17 cellular contexts compared by ENCODE assay signal in the genomic region with DNA sequence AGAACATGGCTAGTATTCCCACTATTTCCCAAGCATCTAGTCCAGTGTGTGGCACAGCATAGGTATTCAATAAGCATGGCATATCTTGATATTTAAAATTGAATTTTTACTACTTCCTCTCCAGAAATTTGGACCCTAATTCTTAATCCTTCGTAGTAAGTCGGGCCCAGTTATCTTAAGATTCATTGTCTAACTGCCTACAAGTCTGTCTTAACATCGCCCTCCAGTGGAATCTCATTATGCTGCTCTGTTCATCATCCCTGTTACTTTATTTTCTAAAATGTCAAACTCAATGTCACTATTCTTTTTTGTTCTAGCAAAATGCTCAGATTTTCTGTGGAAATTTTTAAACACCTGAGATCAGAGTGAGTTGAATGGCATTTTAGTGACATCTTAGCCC.
DNase-seq lines count a peak whose midpoint lies in the region; ATAC-seq, FAIRE-seq and TF ChIP-seq lines count a peak whose summit lies in the region.
"Had no signal": no experiment of that assay in that cellular context is flagged by ENCODE, and none has a peak within 500 bp of the region (broad histone marks: within the 10 kb centered on the region; RNA-seq: fewer than 3 reads in every experiment).

No MANE protein-coding gene starts in this region.

- peak; percentile 31 for TF ChIP-seq CTCF in LNCaP clone FGC (IDR thresholded peaks at IDR 0.05; ENCODE audit: control insufficient read depth, extremely low read depth, insufficient read depth)
- 0 out of 2 replicates have a peak, but pooled peaks have one; percentile 6 for TF ChIP-seq CTCF in WERI-Rb-1 (IDR thresholded peaks at IDR 0.05; ENCODE audit: low read depth, low read length)

- no peaks in the 10 kb centered on the region for H3K36me3 ChIP-seq in WERI-Rb-1
- no peaks in the 10 kb centered on the region for H3K36me3 ChIP-seq in CD8-positive, alpha-beta memory T cell (ENCODE audit: insufficient read depth, low read length)

- ATAC-seq in HG03342 (IDR thresholded peaks at IDR 0.05; ENCODE audit: unreplicated experiment) (no peak), HG02970 (IDR thresholded peaks at IDR 0.05; ENCODE audit: low FRiP score, unreplicated experiment) (no peak)
- ATAC-seq: left lobe of liver had no signal

- peaks cover 0 to 13% (median under 1%) of the 10 kb centered on the region in 5 donors for H3K9me3 Mint-ChIP-seq in CD8-positive, alpha-beta memory T cell
- H3K9me3 Mint-ChIP-seq: activated B cell treated with CpG ODN at 0.5 μM for 24 hours; activated naive CD4-positive, alpha-beta T cell treated with anti-CD3 and anti-CD28 coated beads, Interleukin-2, amount 50 U/mL, for 24 hours had no signal

- TF ChIP-seq POLR2A in GM12891 (IDR thresholded peaks at IDR 0.05; ENCODE audit: low read depth, low read length) = no peak

- peaks cover 4% of the 10 kb centered on the region for H3K27me3 ChIP-seq in WERI-Rb-1 (ENCODE audit: insufficient read depth, low read depth, severe bottlenecking)
- no peaks in the 10 kb centered on the region for H3K27me3 ChIP-seq in CD8-positive, alpha-beta memory T cell (ENCODE audit: insufficient read depth, low read length, poor library complexity, severe bottlenecking)

- H3K4me3 ChIP-seq in LNCaP clone FGC (ENCODE audit: low read depth, low read length) (no peak overlapping the region), WERI-Rb-1 (ENCODE audit: low read depth, low read length) (no peak overlapping the region)
- no peak overlapping the region for H3K4me3 ChIP-seq in CD8-positive, alpha-beta memory T cell (ENCODE audit: low read length)

- H3K27ac Mint-ChIP-seq in CD8-positive, alpha-beta memory T cell = no peak overlapping the region
- H3K27ac Mint-ChIP-seq: activated B cell treated with CpG ODN at 0.5 μM for 24 hours; activated naive CD4-positive, alpha-beta T cell treated with anti-CD3 and anti-CD28 coated beads, Interleukin-2, amount 50 U/mL, for 24 hours; CD4-positive, alpha-beta T cell; naive B cell had no signal

- no peaks in the 10 kb centered on the region for H3K36me3 Mint-ChIP-seq in CD8-positive, alpha-beta memory T cell
- H3K36me3 Mint-ChIP-seq: activated naive CD4-positive, alpha-beta T cell treated with anti-CD3 and anti-CD28 coated beads, Interleukin-2, amount 50 U/mL, for 24 hours; naive B cell had no signal

- POLR2A ChIA-PET in CD8-positive, alpha-beta memory T cell (lab: Charles Lee) = no interaction called here

- no peaks in the 10 kb centered on the region for H3K27me3 Mint-ChIP-seq in CD8-positive, alpha-beta memory T cell
- H3K27me3 Mint-ChIP-seq: activated B cell treated with CpG ODN at 0.5 μM for 24 hours; activated naive CD4-positive, alpha-beta T cell treated with anti-CD3 and anti-CD28 coated beads, Interleukin-2, amount 50 U/mL, for 24 hours; CD4-positive, alpha-beta T cell; naive B cell had no signal

- CTCF ChIA-PET in CD8-positive, alpha-beta memory T cell (lab: Charles Lee) = no interaction called here

- H3K4me1 ChIP-seq in CD8-positive, alpha-beta memory T cell (ENCODE audit: insufficient read depth, low read length) = no peaks in the 10 kb centered on the region

- no peaks in the 10 kb centered on the region for H3K4me1 Mint-ChIP-seq in CD8-positive, alpha-beta memory T cell
- H3K4me1 Mint-ChIP-seq: activated B cell treated with CpG ODN at 0.5 μM for 24 hours; activated naive CD4-positive, alpha-beta T cell treated with anti-CD3 and anti-CD28 coated beads, Interleukin-2, amount 50 U/mL, for 24 hours; naive B cell had no signal

- no peak overlapping the region for H3K4me3 Mint-ChIP-seq in CD8-positive, alpha-beta memory T cell
- H3K4me3 Mint-ChIP-seq: activated B cell treated with CpG ODN at 0.5 μM for 24 hours; activated naive CD4-positive, alpha-beta T cell treated with anti-CD3 and anti-CD28 coated beads, Interleukin-2, amount 50 U/mL, for 24 hours; CD4-positive, alpha-beta T cell; naive B cell had no signal

- H3K27ac ChIP-seq in WERI-Rb-1 = no peak overlapping the region
- no peak overlapping the region for H3K27ac ChIP-seq in CD8-positive, alpha-beta memory T cell (ENCODE audit: low read depth, low read length)

- H3K9me3 ChIP-seq in WERI-Rb-1 (ENCODE audit: severe bottlenecking) = no peaks in the 10 kb centered on the region
- no peaks in the 10 kb centered on the region for H3K9me3 ChIP-seq in CD8-positive, alpha-beta memory T cell (ENCODE audit: low read length)

- FAIRE-seq in GM12891 (lab: Jason Lieb, UNC) = peak; percentile 82
- FAIRE-seq: endothelial cell of umbilical vein had no signal

- no peak for DNase-seq in GM12891 (ENCODE audit: insufficient read length, low spot score)
- no peak for DNase-seq in LNCaP clone FGC (ENCODE audit: low read depth)
- no peak for DNase-seq in WERI-Rb-1
- peak; percentile 3 for DNase-seq in midbrain (lab: John Stamatoyannopoulos, UW)
- DNase-seq in NCI-H1694 treated with DMSO at 0.1 percent for 48 hours (lab: John Stamatoyannopoulos, UW) = no peak
- DNase-seq in CD8-positive, alpha-beta memory T cell = no peak
- DNase-seq: activated B cell treated with CpG ODN at 0.5 μM for 24 hours; activated CD8-positive, alpha-beta memory T cell treated with anti-CD3 and anti-CD28 coated beads, Interleukin-2, amount 50 U/mL, for 4 hours; CD4-positive, alpha-beta T cell; naive B cell; NCI-H1417 treated with DMSO at 0.1 percent for 48 hours; NCI-H526 treated with DMSO at 0.1 percent for 48 hours had no signal

TF ChIP-seq in GM12891, 5 proteins besides CTCF, POLR2A, EP300 and RAD21:
- TF ChIP-seq POLR2AphosphoS5 (IDR thresholded peaks at IDR 0.05; ENCODE audit: low read depth, low read length) (no peak), PAX5 (IDR thresholded peaks at IDR 0.05; ENCODE audit: insufficient read depth, low read length, severe bottlenecking) (no peak), SPI1 (IDR thresholded peaks at IDR 0.05; ENCODE audit: low read depth, low read length) (no peak), POU2F2 (IDR thresholded peaks at IDR 0.05; ENCODE audit: low read depth, low read length) (no peak), TAF1 (IDR thresholded peaks at IDR 0.05; ENCODE audit: low read depth, low read length) (no peak)
